1 cellular context compared by ENCODE assay signal in genomic region chr10:78302739-78302988, GRCh38.
A peak's percentile ranks its signal among the peaks of the same experiment; 100 is the strongest.
TF ChIP-seq lines count a peak whose summit lies in the region.

No MANE protein-coding gene starts in this region.

TF ChIP-seq in HepG2, 621 proteins besides CTCF, POLR2A, EP300 and RAD21 (continued from another document):
- TF ChIP-seq AKNA (CRISPR knock-in tag; IDR thresholded peaks at IDR 0.05; ENCODE audit: borderline replicate concordance): no peak
- TF ChIP-seq SRSF4 (IDR thresholded peaks at IDR 0.05; ENCODE audit: low read depth, low read length, poor library complexity, severe bottlenecking): no peak
- no peak for TF ChIP-seq ZNF552 (CRISPR knock-in tag; IDR thresholded peaks at IDR 0.05; ENCODE audit: borderline replicate concordance)
- TF ChIP-seq, protein P1, sequence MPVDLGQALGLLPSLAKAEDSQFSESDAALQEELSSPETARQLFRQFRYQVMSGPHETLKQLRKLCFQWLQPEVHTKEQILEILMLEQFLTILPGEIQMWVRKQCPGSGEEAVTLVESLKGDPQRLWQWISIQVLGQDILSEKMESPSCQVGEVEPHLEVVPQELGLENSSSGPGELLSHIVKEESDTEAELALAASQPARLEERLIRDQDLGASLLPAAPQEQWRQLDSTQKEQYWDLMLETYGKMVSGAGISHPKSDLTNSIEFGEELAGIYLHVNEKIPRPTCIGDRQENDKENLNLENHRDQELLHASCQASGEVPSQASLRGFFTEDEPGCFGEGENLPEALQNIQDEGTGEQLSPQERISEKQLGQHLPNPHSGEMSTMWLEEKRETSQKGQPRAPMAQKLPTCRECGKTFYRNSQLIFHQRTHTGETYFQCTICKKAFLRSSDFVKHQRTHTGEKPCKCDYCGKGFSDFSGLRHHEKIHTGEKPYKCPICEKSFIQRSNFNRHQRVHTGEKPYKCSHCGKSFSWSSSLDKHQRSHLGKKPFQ (CRISPR knock-in tag; IDR thresholded peaks at IDR 0.05; ENCODE audit: insufficient replicate concordance): no peak
- no peak for TF ChIP-seq ARNTL (CRISPR knock-in tag; IDR thresholded peaks at IDR 0.05)
- 0 out of 2 replicates have a peak, but pooled peaks have one; percentile 4 for TF ChIP-seq ZNF281 (CRISPR knock-in tag; IDR thresholded peaks at IDR 0.05; ENCODE audit: borderline replicate concordance)
- TF ChIP-seq GATA4 (IDR thresholded peaks at IDR 0.05; ENCODE audit: borderline replicate concordance, low read depth): no peak
- TF ChIP-seq RBM22 (optimal IDR thresholded peaks at IDR 0.05; ENCODE audit: low read length): no peak
- TF ChIP-seq ZNF605 (CRISPR knock-in tag; IDR thresholded peaks at IDR 0.05): no peak
- TF ChIP-seq, protein P2, sequence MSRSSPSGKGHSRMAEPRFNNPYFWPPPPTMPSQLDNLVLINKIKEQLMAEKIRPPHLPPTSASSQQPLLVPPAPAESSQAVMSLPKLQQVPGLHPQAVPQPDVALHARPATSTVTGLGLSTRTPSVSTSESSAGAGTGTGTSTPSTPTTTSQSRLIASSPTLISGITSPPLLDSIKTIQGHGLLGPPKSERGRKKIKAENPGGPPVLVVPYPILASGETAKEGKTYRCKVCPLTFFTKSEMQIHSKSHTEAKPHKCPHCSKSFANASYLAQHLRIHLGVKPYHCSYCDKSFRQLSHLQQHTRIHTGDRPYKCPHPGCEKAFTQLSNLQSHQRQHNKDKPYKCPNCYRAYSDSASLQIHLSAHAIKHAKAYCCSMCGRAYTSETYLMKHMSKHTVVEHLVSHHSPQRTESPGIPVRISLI (CRISPR knock-in tag; IDR thresholded peaks at IDR 0.05; ENCODE audit: borderline replicate concordance): no peak
- no peak for TF ChIP-seq ZNF720 (CRISPR knock-in tag; IDR thresholded peaks at IDR 0.05)
- no peak for TF ChIP-seq MTF2 (CRISPR knock-in tag; IDR thresholded peaks at IDR 0.05; ENCODE audit: borderline replicate concordance)
- TF ChIP-seq MXI1 (IDR thresholded peaks at IDR 0.05; ENCODE audit: borderline replicate concordance, low read depth, low read length): no peak
- TF ChIP-seq ZFP36 (IDR thresholded peaks at IDR 0.05; ENCODE audit: borderline replicate concordance, low read depth, low read length, partially characterized antibody): no peak
- no peak for TF ChIP-seq GPN1 (CRISPR knock-in tag; IDR thresholded peaks at IDR 0.05; ENCODE audit: borderline replicate concordance)
- 0 out of 2 replicates have a peak, but pooled peaks have one; percentile 52 for TF ChIP-seq ZNF296 (CRISPR knock-in tag; conservative IDR thresholded peaks at IDR 0.05)
- 0 out of 2 replicates have a peak, but pooled peaks have one; percentile 61 for TF ChIP-seq HIVEP1 (CRISPR knock-in tag; IDR thresholded peaks at IDR 0.05)
- TF ChIP-seq ZSCAN22 (CRISPR knock-in tag; IDR thresholded peaks at IDR 0.05): no peak
- TF ChIP-seq MED8 (CRISPR knock-in tag; IDR thresholded peaks at IDR 0.05; ENCODE audit: insufficient replicate concordance): peak; percentile 19
- TF ChIP-seq ZNF44 (CRISPR knock-in tag; IDR thresholded peaks at IDR 0.05): no peak
- TF ChIP-seq ZNF12 (CRISPR knock-in tag; IDR thresholded peaks at IDR 0.05): no peak
- TF ChIP-seq ZNF770 (CRISPR knock-in tag; IDR thresholded peaks at IDR 0.05): no peak
- TF ChIP-seq PLRG1 (conservative IDR thresholded peaks at IDR 0.05): no peak
- no peak for TF ChIP-seq ZNF383 (CRISPR knock-in tag; IDR thresholded peaks at IDR 0.05; ENCODE audit: borderline replicate concordance)
- TF ChIP-seq, protein P3, sequence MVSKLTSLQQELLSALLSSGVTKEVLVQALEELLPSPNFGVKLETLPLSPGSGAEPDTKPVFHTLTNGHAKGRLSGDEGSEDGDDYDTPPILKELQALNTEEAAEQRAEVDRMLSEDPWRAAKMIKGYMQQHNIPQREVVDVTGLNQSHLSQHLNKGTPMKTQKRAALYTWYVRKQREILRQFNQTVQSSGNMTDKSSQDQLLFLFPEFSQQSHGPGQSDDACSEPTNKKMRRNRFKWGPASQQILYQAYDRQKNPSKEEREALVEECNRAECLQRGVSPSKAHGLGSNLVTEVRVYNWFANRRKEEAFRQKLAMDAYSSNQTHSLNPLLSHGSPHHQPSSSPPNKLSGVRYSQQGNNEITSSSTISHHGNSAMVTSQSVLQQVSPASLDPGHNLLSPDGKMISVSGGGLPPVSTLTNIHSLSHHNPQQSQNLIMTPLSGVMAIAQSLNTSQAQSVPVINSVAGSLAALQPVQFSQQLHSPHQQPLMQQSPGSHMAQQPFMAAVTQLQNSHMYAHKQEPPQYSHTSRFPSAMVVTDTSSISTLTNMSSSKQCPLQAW (CRISPR knock-in tag; IDR thresholded peaks at IDR 0.05): 0 out of 2 replicates have a peak, but pooled peaks have one; percentile 8
- TF ChIP-seq ZNF615 (CRISPR knock-in tag; IDR thresholded peaks at IDR 0.05; ENCODE audit: borderline replicate concordance): 0 out of 2 replicates have a peak, but pooled peaks have one; percentile 26
- no peak for TF ChIP-seq ZNF75D (CRISPR knock-in tag; IDR thresholded peaks at IDR 0.05; ENCODE audit: borderline replicate concordance)
- 0 out of 2 replicates have a peak, but pooled peaks have one; percentile 46 for TF ChIP-seq ZNF737 (CRISPR knock-in tag; IDR thresholded peaks at IDR 0.05; ENCODE audit: borderline replicate concordance)
- TF ChIP-seq, protein P4, sequence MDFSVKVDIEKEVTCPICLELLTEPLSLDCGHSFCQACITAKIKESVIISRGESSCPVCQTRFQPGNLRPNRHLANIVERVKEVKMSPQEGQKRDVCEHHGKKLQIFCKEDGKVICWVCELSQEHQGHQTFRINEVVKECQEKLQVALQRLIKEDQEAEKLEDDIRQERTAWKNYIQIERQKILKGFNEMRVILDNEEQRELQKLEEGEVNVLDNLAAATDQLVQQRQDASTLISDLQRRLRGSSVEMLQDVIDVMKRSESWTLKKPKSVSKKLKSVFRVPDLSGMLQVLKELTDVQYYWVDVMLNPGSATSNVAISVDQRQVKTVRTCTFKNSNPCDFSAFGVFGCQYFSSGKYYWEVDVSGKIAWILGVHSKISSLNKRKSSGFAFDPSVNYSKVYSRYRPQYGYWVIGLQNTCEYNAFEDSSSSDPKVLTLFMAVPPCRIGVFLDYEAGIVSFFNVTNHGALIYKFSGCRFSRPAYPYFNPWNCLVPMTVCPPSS (IDR thresholded peaks at IDR 0.05): no peak
- TF ChIP-seq ZNF496 (CRISPR knock-in tag; IDR thresholded peaks at IDR 0.05; ENCODE audit: insufficient replicate concordance): no peak
- TF ChIP-seq HIC2 (CRISPR knock-in tag; IDR thresholded peaks at IDR 0.05; ENCODE audit: low read depth): no peak
- no peak for TF ChIP-seq ZNF501 (CRISPR knock-in tag; IDR thresholded peaks at IDR 0.05)
